7 cellular contexts compared by ENCODE assay signal in the genomic region with DNA sequence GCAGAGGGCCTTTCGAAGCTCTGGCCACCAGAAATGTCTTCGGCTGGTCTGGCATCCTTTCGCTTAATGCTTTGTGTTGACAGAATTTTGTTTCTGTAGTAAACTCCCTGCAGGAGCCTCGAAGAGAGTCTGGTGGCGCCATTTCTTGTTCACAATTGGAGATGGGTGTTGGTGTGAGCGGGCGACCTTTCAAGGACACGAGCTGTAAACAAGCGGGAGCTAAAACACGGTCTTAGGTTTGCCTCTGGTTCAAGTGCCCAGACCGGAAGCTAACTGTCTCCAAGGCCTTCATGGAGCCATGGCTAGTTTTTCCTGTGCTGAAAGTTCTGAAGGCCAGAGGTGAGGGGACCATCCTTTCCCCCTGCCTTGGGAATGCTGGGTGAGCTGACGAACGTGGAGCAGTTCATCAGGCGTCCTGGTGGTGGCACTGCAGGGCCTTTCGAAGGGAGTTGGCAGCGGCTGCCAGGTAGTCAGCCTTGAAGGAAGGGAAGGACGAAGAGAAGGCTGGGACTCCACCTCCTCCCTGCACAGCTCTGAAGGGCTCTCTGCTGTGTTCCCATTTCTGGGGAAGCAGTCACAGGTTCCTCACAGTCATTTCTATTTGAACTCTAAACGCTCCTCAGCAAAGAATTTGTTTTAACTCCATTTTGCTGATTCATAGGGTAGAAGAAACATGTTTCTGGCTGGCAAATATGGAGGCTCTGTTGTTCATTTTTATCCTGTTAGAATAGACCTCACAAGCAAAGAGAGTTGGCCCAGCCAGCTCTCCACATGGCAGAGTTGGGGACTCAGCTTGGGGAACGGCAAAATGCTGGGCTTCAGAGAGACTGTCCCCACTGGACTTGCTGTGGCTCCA. TPM values are rescaled to one million over a fixed set of nuclear protein-coding genes. Genes with fewer than 3 reads are reported as not detected.
DNase-seq lines count a peak whose midpoint lies in the region; ATAC-seq and TF ChIP-seq lines count a peak whose summit lies in the region.

No MANE protein-coding gene starts in this region.

- H3K36me3 ChIP-seq in left lung, result peaks cover 0 to 31% of the 10 kb centered on the region in 2 donors

- peaks cover 35% of the 10 kb centered on the region for H3K36me3 Mint-ChIP-seq in activated CD4-positive, alpha-beta T cell treated with anti-CD3 and anti-CD28 coated beads for 36 hours (ENCODE audit: low read depth)

- no peak overlapping the region for H3K27ac ChIP-seq in left lung

- DNase-seq in GM13977 (ENCODE audit: low spot score) (peak; percentile 77), NCI-H2227 (lab: John Stamatoyannopoulos, UW; ENCODE audit: unreplicated experiment) (peak; percentile 84), cerebellum (ENCODE audit: low spot score) (peak; percentile 87), left lung (peak; percentile 82 to 89)
- peak; percentile 88 for DNase-seq in activated CD4-positive, alpha-beta T cell treated with anti-CD3 and anti-CD28 coated beads for 36 hours
- DNase-seq in stimulated activated CD4-positive, alpha-beta T cell treated with anti-CD3 and anti-CD28 coated beads, TNF-alpha, amount 100 ng/mL, for 24 hours (ENCODE audit: low read depth in 3 of 3), result peak; percentile 40 to 64 (median 44)

- H3K27me3 Mint-ChIP-seq in activated CD4-positive, alpha-beta T cell treated with anti-CD3 and anti-CD28 coated beads for 36 hours, result no peaks in the 10 kb centered on the region

- in situ Hi-C loops in GM13977 (cut with MboI; ENCODE audit: low pct_unique_long_range_greater_than_20kb, low sequenced_read_pairs, unreplicated experiment), result loop anchor here (25.0 kb wide), 1 partner anchor 651 kb away; no protein-coding TSS in a partner anchor

- peak; percentile 51 for ATAC-seq in HG03039 (IDR thresholded peaks at IDR 0.05; ENCODE audit: unreplicated experiment)
- peak; percentile 64 for ATAC-seq in activated CD4-positive, alpha-beta T cell treated with anti-CD3 and anti-CD28 coated beads for 36 hours
- peak; percentile 100 for ATAC-seq in left lung

- H3K4me3 ChIP-seq in left lung, result no peak overlapping the region

- no peaks in the 10 kb centered on the region for H3K27me3 ChIP-seq in left lung

- peaks cover 3 to 4% of the 10 kb centered on the region in 2 donors for H3K4me1 ChIP-seq in left lung

- H3K4me1 Mint-ChIP-seq in activated CD4-positive, alpha-beta T cell treated with anti-CD3 and anti-CD28 coated beads for 36 hours, result peaks cover 25% of the 10 kb centered on the region

- H3K9me3 Mint-ChIP-seq in activated CD4-positive, alpha-beta T cell treated with anti-CD3 and anti-CD28 coated beads for 36 hours (ENCODE audit: low read depth), result no peaks in the 10 kb centered on the region

- no peak overlapping the region for H3K27ac Mint-ChIP-seq in activated CD4-positive, alpha-beta T cell treated with anti-CD3 and anti-CD28 coated beads for 36 hours

- no peak overlapping the region for H3K4me3 Mint-ChIP-seq in activated CD4-positive, alpha-beta T cell treated with anti-CD3 and anti-CD28 coated beads for 36 hours

- CTCF ChIA-PET in activated CD4-positive, alpha-beta T cell treated with anti-CD3 and anti-CD28 coated beads for 36 hours (lab: Charles Lee), result interaction anchor here (0.7 to 2.1 kb wide), 28 partner anchors 11 to 1005 kb away, joined by 3 to 10 read pairs (median 4); a partner anchor contains a TSS

- no peaks in the 10 kb centered on the region for H3K9me3 ChIP-seq in left lung

- POLR2A ChIA-PET in activated CD4-positive, alpha-beta T cell treated with anti-CD3 and anti-CD28 coated beads for 36 hours (lab: Charles Lee), result interaction anchor here (0.8 kb wide), 1 partner anchor 163 kb away, joined by 3 read pairs; no protein-coding TSS in a partner anchor

- TF ChIP-seq CTCF in GM13977 (IDR thresholded peaks at IDR 0.05; ENCODE audit: extremely low read depth, insufficient read depth, missing control alignments) (peak; percentile 94), left lung (IDR thresholded peaks at IDR 0.05) (peak; percentile 82 to 83)

- intact Hi-C loops in activated CD4-positive, alpha-beta T cell treated with anti-CD3 and anti-CD28 coated beads for 36 hours (cut with DNase I, micrococcal nuclease), result loop anchor here (1.0 to 10.0 kb wide), 7 partner anchors 188 to 649 kb away; a partner anchor contains a TSS
- intact Hi-C loops in left lung (cut with DNase I), result loop anchor here in 1 of 2 donors (5.0 kb wide), 2 partner anchors 606 to 651 kb away; no protein-coding TSS in a partner anchor

RNA-seq across cellular contexts. Expression of a gene that starts 35.2 kb away (rescaled TPM):
- 10 to 100 TPM; 13.9 to 16.5 TPM for total RNA-seq in activated CD4-positive, alpha-beta T cell treated with anti-CD3 and anti-CD28 coated beads for 36 hours
- 12.5 TPM for total RNA-seq in cerebellum
- 10 to 100 TPM in 1 of 2 donors, 1 to 10 TPM in 1; 6.0 to 10.7 TPM for total RNA-seq in left lung

RNA-seq across cellular contexts. Expression of a gene that starts 35.3 kb away (rescaled TPM):
- 10 to 100 TPM; 16.5 to 17.6 TPM for total RNA-seq in activated CD4-positive, alpha-beta T cell treated with anti-CD3 and anti-CD28 coated beads for 36 hours
- total RNA-seq in cerebellum, result 22.7 TPM
- 10 to 100 TPM; 15.9 to 19.0 TPM for total RNA-seq in left lung
